Comparison of ENCODE assay signal across 8 cellular contexts in the genomic region with DNA sequence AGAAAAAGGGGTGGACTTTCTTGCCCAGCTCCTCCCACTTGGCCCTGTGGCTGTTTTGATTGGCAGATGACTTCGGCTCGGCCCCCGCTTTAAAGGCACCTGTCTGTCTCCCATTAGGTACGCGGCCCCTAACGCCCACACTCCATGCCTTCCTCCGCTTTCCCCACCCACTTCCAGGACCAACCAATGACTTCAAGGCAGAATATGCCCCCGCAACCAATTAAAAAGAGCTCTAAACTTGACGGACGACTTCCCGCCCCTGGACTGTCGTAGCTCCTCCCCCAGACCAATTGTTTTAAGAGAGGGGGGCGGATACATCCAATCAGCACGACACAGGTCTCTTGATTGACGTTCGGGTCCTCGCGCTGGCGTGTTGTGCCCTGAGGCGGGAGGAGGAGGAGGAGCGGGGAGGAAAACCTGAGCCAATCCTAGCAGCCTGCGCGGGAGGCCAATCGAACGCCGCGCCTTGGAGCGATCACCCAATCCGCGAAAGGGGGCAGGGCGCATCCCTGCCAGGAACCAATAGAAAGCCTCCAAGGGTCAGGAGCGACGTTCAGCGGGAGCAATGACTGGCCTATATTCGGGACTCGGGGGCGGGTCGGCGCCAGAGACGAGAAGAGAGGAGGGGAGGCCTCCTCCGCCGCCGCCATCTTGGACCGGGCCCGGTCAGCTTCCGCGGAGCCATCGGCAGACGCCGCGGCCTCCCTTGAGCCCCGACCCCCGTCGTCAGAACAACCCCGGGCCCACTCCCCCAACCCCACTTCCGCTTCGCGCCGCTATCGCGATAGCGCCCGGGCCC. TPM values are rescaled to one million over a fixed set of nuclear protein-coding genes. Genes with fewer than 3 reads are reported as not detected.
DNase-seq lines count a peak whose midpoint lies in the region; ATAC-seq and TF ChIP-seq lines count a peak whose summit lies in the region.

A gene (plus strand): TSS at position 649 of the 799 bp plus-strand sequence. CDS start 5,217 bp downstream, outside the sequence.

- peaks cover 0 to 19% of the 10 kb centered on the region in 2 donors for H3K4me1 ChIP-seq in lung (ENCODE audit: control insufficient read depth in 2 of 2, insufficient read depth in 2 of 2, low read length in 2 of 2)

- TF ChIP-seq CTCF in GM20000 (IDR thresholded peaks at IDR 0.05; ENCODE audit: extremely low read depth, missing control alignments) = no peak
- TF ChIP-seq CTCF in lung (IDR thresholded peaks at IDR 0.05; ENCODE audit: control extremely low read depth, extremely low read depth) = no peak

- H3K9me3 ChIP-seq in lung (ENCODE audit: control insufficient read depth in 2 of 2, insufficient read depth in 1 of 2, low read length in 1 of 2) = no peaks in the 10 kb centered on the region

- peak within 1 kb of the TSS; percentile 90 for H3K4me3 ChIP-seq in lung

- WGBS in lung, 2 donors = 0 to 1% methylated on average over 59 to 63 of the region's 63 CpGs

- peak; percentile 92 for ATAC-seq in lung (ENCODE audit: insufficient read depth, low FRiP score)

- H3K36me3 ChIP-seq in lung (ENCODE audit: control insufficient read depth in 2 of 2, insufficient read depth in 2 of 2, low read length in 2 of 2) = peaks cover 0 to 13% of the 10 kb centered on the region in 2 donors

- no peaks in the 10 kb centered on the region for H3K27me3 ChIP-seq in lung (ENCODE audit: control insufficient read depth, insufficient read depth)

- CTCF ChIA-PET in activated CD8-positive, alpha-beta memory T cell treated with anti-CD3 and anti-CD28 coated beads for 36 hours (lab: Charles Lee) = interaction anchor here (1.0 to 1.4 kb wide), 4 partner anchors 22 to 42 kb away, joined by 3 to 7 read pairs (median 3); a partner anchor contains a TSS

- peak within 1 kb of the TSS; percentile 84 to 87 for H3K27ac ChIP-seq in lung (ENCODE audit: low read depth in 1 of 2, low read length in 1 of 2)

- POLR2A ChIA-PET in activated CD8-positive, alpha-beta memory T cell treated with anti-CD3 and anti-CD28 coated beads for 36 hours (lab: Charles Lee) = interaction anchor here (0.9 to 3.6 kb wide), 9 partner anchors 12 to 63 kb away, joined by 3 to 15 read pairs (median 4); a partner anchor contains a TSS

- DNase-seq in CMK (ENCODE audit: low read depth) = peak; percentile 100
- peak; percentile 99 for DNase-seq in GM20000 (ENCODE audit: low spot score)
- peak; percentile 100 for DNase-seq in HT-29 (ENCODE audit: low spot score)
- peak; percentile 100 for DNase-seq in NOMO-1 (lab: John Stamatoyannopoulos, UW; ENCODE audit: unreplicated experiment in 2 of 2)
- DNase-seq in effector CD8-positive, alpha-beta T cell (lab: John Stamatoyannopoulos, UW) = peak; percentile 100
- DNase-seq in lung (ENCODE audit: low spot score) = peak; percentile 100
- peak; percentile 85 to 99 (median 97) for DNase-seq in stimulated activated CD4-positive, alpha-beta T cell treated with anti-CD3 and anti-CD28 coated beads, TNF-alpha, amount 100 ng/mL, for 4 hours (ENCODE audit: low read depth in 3 of 3)

RNA-seq across cellular contexts. Expression of the gene that starts here (rescaled TPM):
- total RNA-seq in HT-29 (2014; rRNA removed; shearing (Covaris generic)) = 38.9 and 40.0 TPM in 2 replicates
- total RNA-seq in activated CD8-positive, alpha-beta memory T cell treated with anti-CD3 and anti-CD28 coated beads for 36 hours = 10 to 100 TPM; 65.2 to 68.5 TPM
- 10 to 100 TPM; 23.5 to 40.4 TPM for total RNA-seq in lung
- 10 to 100 TPM; 26.5 to 31.2 TPM for polyA plus RNA-seq in lung

Comparison
In these comparisons a context has a peak if more than half of its experiments do, and no peak if none do; other contexts are left out.
1. Peak in every context shown above with its lines: DNase-seq, ATAC-seq, H3K4me3 ChIP-seq and H3K27ac ChIP-seq.